In the genomic region with DNA sequence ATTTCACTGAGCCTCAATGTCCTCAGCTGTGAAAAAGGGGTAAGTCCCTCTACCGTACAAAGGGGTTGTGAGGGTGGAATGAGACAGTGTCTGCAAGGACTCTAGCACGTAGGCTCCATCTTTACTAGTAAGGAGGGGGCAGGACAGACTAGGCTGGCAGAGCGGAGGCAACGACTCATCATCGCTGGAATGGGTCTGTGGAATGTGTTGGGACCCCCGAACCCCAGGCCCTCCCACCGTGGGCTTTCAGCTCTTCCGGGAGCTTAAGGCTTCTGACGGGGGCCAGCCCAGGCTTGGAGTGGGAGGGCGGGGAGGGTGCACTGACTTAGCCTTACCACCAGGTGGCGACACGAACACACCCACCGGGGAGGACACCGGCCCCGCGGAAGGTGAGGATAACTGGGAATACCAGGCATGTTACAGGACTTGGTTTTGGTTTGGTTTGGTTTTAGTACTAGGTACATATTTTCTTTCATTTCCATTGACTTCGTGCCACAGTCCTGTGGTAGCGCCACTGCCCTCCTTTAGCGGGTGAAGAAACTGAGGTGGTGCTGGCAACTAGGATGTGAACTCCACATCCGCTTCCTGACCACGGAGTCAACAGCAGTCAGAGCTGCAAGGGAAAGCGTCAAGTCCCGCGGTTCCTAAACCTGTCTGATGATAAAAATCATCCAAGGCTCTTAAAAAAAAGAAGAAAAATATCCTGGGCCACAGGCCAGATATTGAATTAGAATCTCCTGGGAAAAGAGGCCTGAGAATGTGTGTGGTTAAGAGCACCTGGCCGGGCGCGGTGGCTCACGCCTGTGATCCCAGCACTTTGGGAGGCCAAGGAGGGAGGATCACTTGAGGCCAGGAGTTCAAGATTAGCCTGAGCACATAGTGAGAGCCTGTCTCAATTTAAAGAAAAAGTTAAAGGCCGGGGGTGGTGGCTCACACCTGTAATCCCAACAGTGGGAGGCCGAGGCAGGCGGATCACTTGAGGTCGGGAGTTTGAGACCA, we compare ENCODE assay signal across 1 cellular context.
TF ChIP-seq lines count a peak whose summit lies in the region.

No MANE protein-coding gene starts in this region.

TF ChIP-seq in H1, 55 proteins besides CTCF, POLR2A, EP300 and RAD21:
- TF ChIP-seq JUND (IDR thresholded peaks at IDR 0.05; ENCODE audit: low read length) (no peak), TEAD4 (IDR thresholded peaks at IDR 0.05; ENCODE audit: low read depth, low read length) (peak; percentile 6; the same call in 1 of the 2 replicates), ASH2L (IDR thresholded peaks at IDR 0.05; ENCODE audit: low read length) (no peak), RBBP5 (IDR thresholded peaks at IDR 0.05; ENCODE audit: borderline replicate concordance, low read depth, low read length) (0 out of 2 replicates have a peak, but pooled peaks have one; percentile 39), POLR2AphosphoS5 (IDR thresholded peaks at IDR 0.05; ENCODE audit: low read depth, low read length) (no peak), HDAC6 (IDR thresholded peaks at IDR 0.05; ENCODE audit: low read depth, low read length) (no peak), TBP (IDR thresholded peaks at IDR 0.05; ENCODE audit: low read depth, low read length) (no peak), CREB1 (IDR thresholded peaks at IDR 0.05) (0 out of 2 replicates have a peak, but pooled peaks have one; percentile 7), USF2 (IDR thresholded peaks at IDR 0.05; ENCODE audit: low read length) (no peak), TCF12 (IDR thresholded peaks at IDR 0.05; ENCODE audit: low read depth, low read length) (no peak), RNF2 (IDR thresholded peaks at IDR 0.05; ENCODE audit: borderline replicate concordance, low read depth, low read length, missing control alignments, poor library complexity, severe bottlenecking) (no peak), CHD2 (IDR thresholded peaks at IDR 0.05; ENCODE audit: low read length) (no peak), KDM5A (IDR thresholded peaks at IDR 0.05; ENCODE audit: low read length) (no peak)
TF ChIP-seq in H1: peak in this region for 3.
